Comparison of ENCODE assay signal across 8 cellular contexts in the genomic region with DNA sequence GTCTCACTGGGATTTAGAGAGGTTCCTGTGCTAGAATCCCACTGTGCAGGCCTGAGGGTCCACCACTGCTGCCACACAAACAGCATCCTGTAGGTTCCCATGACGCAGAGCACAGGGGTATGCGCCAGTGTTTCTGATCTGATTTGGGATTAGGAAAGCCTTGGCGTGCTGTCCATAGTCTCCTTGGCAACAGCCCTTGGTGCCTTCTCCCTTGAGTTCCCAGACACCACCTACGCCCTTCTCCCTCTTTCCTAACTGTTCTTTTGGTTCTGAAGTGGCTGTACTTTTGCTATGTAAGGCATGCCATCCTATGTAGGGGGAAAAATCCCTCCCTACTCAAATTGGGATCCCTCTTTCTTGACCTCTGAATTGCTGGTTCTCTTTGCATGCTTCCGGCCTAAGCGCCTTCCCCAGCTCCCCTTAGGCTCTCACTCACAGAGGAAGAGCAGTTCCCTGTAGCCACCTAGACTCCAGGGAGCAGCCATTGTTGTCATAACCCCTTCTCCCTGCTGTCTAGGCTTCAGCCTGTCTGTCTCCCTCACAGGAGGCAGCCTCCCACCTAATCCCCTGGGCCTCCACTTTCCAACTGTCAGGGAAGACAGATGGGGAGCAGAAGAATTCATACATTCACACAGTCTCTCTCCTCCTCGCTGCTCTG. TPM values are rescaled to one million over a fixed set of nuclear protein-coding genes. Genes with fewer than 3 reads are reported as not detected.
DNase-seq lines count a peak whose midpoint lies in the region; ATAC-seq, FAIRE-seq and TF ChIP-seq lines count a peak whose summit lies in the region.

No MANE protein-coding gene starts in this region.

- H3K27me3 Mint-ChIP-seq in GM23338 (ENCODE audit: insufficient read depth, low read depth, poor library complexity), result peaks cover 3% of the 10 kb centered on the region
- no peaks in the 10 kb centered on the region for H3K27me3 Mint-ChIP-seq in activated CD8-positive, alpha-beta T cell treated with anti-CD3 and anti-CD28 coated beads, Interleukin-2, amount 10 ng/mL, durations not matched to agents 7 days and 5 days (ENCODE audit: low read depth)
- no peaks in the 10 kb centered on the region for H3K27me3 Mint-ChIP-seq in naive thymus-derived CD8-positive, alpha-beta T cell

- H3K36me3 Mint-ChIP-seq in GM23338 (ENCODE audit: low read depth), result no peaks in the 10 kb centered on the region
- H3K36me3 Mint-ChIP-seq in activated CD8-positive, alpha-beta T cell treated with anti-CD3 and anti-CD28 coated beads, Interleukin-2, amount 10 ng/mL, durations not matched to agents 7 days and 5 days (ENCODE audit: low read depth), result no peaks in the 10 kb centered on the region
- no peaks in the 10 kb centered on the region for H3K36me3 Mint-ChIP-seq in naive thymus-derived CD8-positive, alpha-beta T cell

- TF ChIP-seq CTCF in GM23338 (conservative IDR thresholded peaks at IDR 0.05; ENCODE audit: low read depth in 2 of 2), result no peak

- H3K27ac Mint-ChIP-seq in GM23338, result peak overlapping the region; percentile 69
- H3K27ac Mint-ChIP-seq in activated CD8-positive, alpha-beta T cell treated with anti-CD3 and anti-CD28 coated beads, Interleukin-2, amount 10 ng/mL, durations not matched to agents 7 days and 5 days, result peak overlapping the region; percentile 89
- peak overlapping the region; percentile 84 to 95 (median 90) for H3K27ac Mint-ChIP-seq in naive thymus-derived CD8-positive, alpha-beta T cell

- POLR2A ChIA-PET in activated CD8-positive, alpha-beta T cell treated with anti-CD3 and anti-CD28 coated beads, Interleukin-2, amount 10 ng/mL, durations not matched to agents 7 days and 5 days (lab: Charles Lee), result interaction anchor here (0.8 kb wide), 1 partner anchor 11 kb away, joined by 3 read pairs; no protein-coding TSS in a partner anchor
- POLR2A ChIA-PET in naive thymus-derived CD8-positive, alpha-beta T cell (lab: Charles Lee), result no interaction called here
- POLR2A ChIA-PET in HEK293T (lab: Yijun Ruan, JAX), result no interaction called here

- H3K4me3 ChIP-seq in GM08714 (ENCODE audit: low read length) (peak overlapping the region; percentile 49; the same call in 1 of the 2 replicates), GM23338 (no peak overlapping the region)

- H3K9me2 ChIP-seq in GM23338 (ENCODE audit: insufficient read depth), result peaks cover 6% of the 10 kb centered on the region; the same call in 1 of the 2 replicates

- no peaks in the 10 kb centered on the region for H3K36me3 ChIP-seq in GM23338 (ENCODE audit: insufficient read depth)

- CTCF ChIA-PET in activated CD8-positive, alpha-beta T cell treated with anti-CD3 and anti-CD28 coated beads, Interleukin-2, amount 10 ng/mL, durations not matched to agents 7 days and 5 days (lab: Charles Lee), result interaction anchor here (0.8 to 1.4 kb wide), 2 partner anchors 160 to 477 kb away, joined by 3 to 4 read pairs; no protein-coding TSS in a partner anchor
- CTCF ChIA-PET in HEK293T (lab: Yijun Ruan, JAX), result no interaction called here

- H3K4me1 Mint-ChIP-seq in GM23338, result peaks cover 36% of the 10 kb centered on the region
- peaks cover 17% of the 10 kb centered on the region for H3K4me1 Mint-ChIP-seq in activated CD8-positive, alpha-beta T cell treated with anti-CD3 and anti-CD28 coated beads, Interleukin-2, amount 10 ng/mL, durations not matched to agents 7 days and 5 days (ENCODE audit: low read depth)
- H3K4me1 Mint-ChIP-seq in naive thymus-derived CD8-positive, alpha-beta T cell, result peaks cover 17 to 36% (median 28%) of the 10 kb centered on the region in 4 donors

- H3F3A ChIP-seq in GM23338 (replicated peaks; ENCODE audit: low read depth), result peaks cover 8% of the 10 kb centered on the region; the same call in 1 of the 2 replicates

- H3K4me1 ChIP-seq in GM23338 (ENCODE audit: insufficient read depth), result peaks cover 11% of the 10 kb centered on the region

- no peaks in the 10 kb centered on the region for H3K79me2 ChIP-seq in GM23338 (replicated peaks; ENCODE audit: insufficient read depth)

- ATAC-seq in GM23338, result peak; percentile 35; the same call in 2 of the 3 replicates
- peak; percentile 31 for ATAC-seq in activated CD8-positive, alpha-beta T cell treated with anti-CD3 and anti-CD28 coated beads, Interleukin-2, amount 10 ng/mL, durations not matched to agents 7 days and 5 days
- peak in 1 of 2 donors; percentile 41 for ATAC-seq in naive thymus-derived CD8-positive, alpha-beta T cell

- H4K20me1 ChIP-seq in GM23338 (replicated peaks; ENCODE audit: insufficient read depth), result no peaks in the 10 kb centered on the region

- no peak overlapping the region for H2AFZ ChIP-seq in GM23338

- H3K4me3 Mint-ChIP-seq in GM23338, result peak overlapping the region; percentile 42; the same call in 2 of the 3 replicates
- peak overlapping the region; percentile 59 for H3K4me3 Mint-ChIP-seq in activated CD8-positive, alpha-beta T cell treated with anti-CD3 and anti-CD28 coated beads, Interleukin-2, amount 10 ng/mL, durations not matched to agents 7 days and 5 days
- H3K4me3 Mint-ChIP-seq in naive thymus-derived CD8-positive, alpha-beta T cell, result peak overlapping the region; percentile 58 to 88 (median 70)

- DNase-seq in GM23338 (ENCODE audit: low spot score), result no peak
- DNase-seq in activated CD8-positive, alpha-beta T cell treated with anti-CD3 and anti-CD28 coated beads, Interleukin-2, amount 10 ng/mL, durations not matched to agents 7 days and 5 days, result no peak
- no peak for DNase-seq in naive thymus-derived CD8-positive, alpha-beta T cell
- no peak for DNase-seq in urothelium cell line (ENCODE audit: low spot score)
- DNase-seq in COLO668 (lab: John Stamatoyannopoulos, UW; ENCODE audit: unreplicated experiment), result no peak
- DNase-seq in kidney glomerular epithelial cell (lab: John Stamatoyannopoulos, UW), result no peak
- no peak for DNase-seq in HEK293T (ENCODE audit: extremely low spot score)

- H3K4me2 ChIP-seq in GM23338, result peak overlapping the region; percentile 66; the same call in 1 of the 2 replicates

- H3K9me3 Mint-ChIP-seq in GM23338, result no peaks in the 10 kb centered on the region; the same call in 2 of the 3 replicates
- no peaks in the 10 kb centered on the region for H3K9me3 Mint-ChIP-seq in activated CD8-positive, alpha-beta T cell treated with anti-CD3 and anti-CD28 coated beads, Interleukin-2, amount 10 ng/mL, durations not matched to agents 7 days and 5 days (ENCODE audit: insufficient read depth)
- no peaks in the 10 kb centered on the region for H3K9me3 Mint-ChIP-seq in naive thymus-derived CD8-positive, alpha-beta T cell

- 0 out of 2 replicates have a peak overlapping the region, but pooled peaks have one; percentile 29 for H3K27ac ChIP-seq in GM23338 (ENCODE audit: low read depth)

- H3K27me3 ChIP-seq in GM23338 (ENCODE audit: insufficient read depth), result no peaks in the 10 kb centered on the region

- FAIRE-seq in urothelium cell line (lab: Jason Lieb, UNC), result no peak

TF ChIP-seq in GM23338, 12 proteins besides CTCF, POLR2A, EP300 and RAD21 (continues in another document):
- TF ChIP-seq, protein P1, sequence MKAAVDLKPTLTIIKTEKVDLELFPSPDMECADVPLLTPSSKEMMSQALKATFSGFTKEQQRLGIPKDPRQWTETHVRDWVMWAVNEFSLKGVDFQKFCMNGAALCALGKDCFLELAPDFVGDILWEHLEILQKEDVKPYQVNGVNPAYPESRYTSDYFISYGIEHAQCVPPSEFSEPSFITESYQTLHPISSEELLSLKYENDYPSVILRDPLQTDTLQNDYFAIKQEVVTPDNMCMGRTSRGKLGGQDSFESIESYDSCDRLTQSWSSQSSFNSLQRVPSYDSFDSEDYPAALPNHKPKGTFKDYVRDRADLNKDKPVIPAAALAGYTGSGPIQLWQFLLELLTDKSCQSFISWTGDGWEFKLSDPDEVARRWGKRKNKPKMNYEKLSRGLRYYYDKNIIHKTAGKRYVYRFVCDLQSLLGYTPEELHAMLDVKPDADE (IDR thresholded peaks at IDR 0.05), result no peak
- TF ChIP-seq ZNF114 (CRISPR knock-in tag; IDR thresholded peaks at IDR 0.05), result no peak
- no peak for TF ChIP-seq ZNF331 (CRISPR knock-in tag; IDR thresholded peaks at IDR 0.05; ENCODE audit: low read depth)
- TF ChIP-seq EZH2 (IDR thresholded peaks at IDR 0.05; ENCODE audit: low read depth, unreplicated experiment), result no peak

TF ChIP-seq in HEK293T, 16 proteins besides CTCF, POLR2A, EP300 and RAD21:
- TF ChIP-seq FOXK2 (IDR thresholded peaks at IDR 0.05) (no peak), LEF1 (IDR thresholded peaks at IDR 0.05; ENCODE audit: borderline replicate concordance) (no peak), SUZ12 (IDR thresholded peaks at IDR 0.05) (no peak), CTBP1 (IDR thresholded peaks at IDR 0.05; ENCODE audit: borderline replicate concordance) (no peak), NFRKB (IDR thresholded peaks at IDR 0.05) (no peak), HDGF (IDR thresholded peaks at IDR 0.05; ENCODE audit: borderline replicate concordance) (no peak), BHLHE40 (IDR thresholded peaks at IDR 0.05; ENCODE audit: borderline replicate concordance) (no peak)
TF ChIP-seq in HEK293T: peak in this region for 0.

RNA-seq across cellular contexts. Expression of gene RIC8B, which starts 14.8 kb away (rescaled TPM):
- total RNA-seq in GM23338 (2014; rRNA removed; shearing (Covaris generic)), result 24.0 and 25.5 TPM in 2 replicates
- 10.4 and 12.3 TPM in 2 replicates for polyA plus RNA-seq in GM23338 (2016; fragmentation: Nextera tagmentation; extraction: Ambion mirVana)
- total RNA-seq in activated CD8-positive, alpha-beta T cell treated with anti-CD3 and anti-CD28 coated beads, Interleukin-2, amount 10 ng/mL, durations not matched to agents 7 days and 5 days, result 10 to 100 TPM; 15.4 to 18.1 TPM
- total RNA-seq in naive thymus-derived CD8-positive, alpha-beta T cell, result 10 to 100 TPM; 14.6 to 17.6 TPM
- 1 to 10 TPM; 4.8 to 5.4 (median 5.2) TPM for polyA plus RNA-seq in naive thymus-derived CD8-positive, alpha-beta T cell
